Comparison of ENCODE assay signal across 6 cellular contexts in genomic region chr5:9799601-9800000, GRCh38.
"Had no signal": no experiment of that assay in that cellular context is flagged by ENCODE, and none has a peak within 500 bp of the region (broad histone marks: within the 10 kb centered on the region; RNA-seq: fewer than 3 reads in every experiment).

No MANE protein-coding gene starts in this region.

- H3K4me1 Mint-ChIP-seq: GM23338, H9 had no signal

- H3K4me3 ChIP-seq: GM23338, K562 had no signal

- DNase-seq: H9, HCEC 1CT, IMR-90, KG1 had no signal

- H3K4me3 Mint-ChIP-seq: GM23338, H9 had no signal

- ATAC-seq: GM23338, K562 had no signal

- H3K27ac Mint-ChIP-seq: GM23338, H9 had no signal

- H3K9me3 Mint-ChIP-seq: GM23338, H9 had no signal
